ENCODE assay signal across 8 cellular contexts in the genomic region with DNA sequence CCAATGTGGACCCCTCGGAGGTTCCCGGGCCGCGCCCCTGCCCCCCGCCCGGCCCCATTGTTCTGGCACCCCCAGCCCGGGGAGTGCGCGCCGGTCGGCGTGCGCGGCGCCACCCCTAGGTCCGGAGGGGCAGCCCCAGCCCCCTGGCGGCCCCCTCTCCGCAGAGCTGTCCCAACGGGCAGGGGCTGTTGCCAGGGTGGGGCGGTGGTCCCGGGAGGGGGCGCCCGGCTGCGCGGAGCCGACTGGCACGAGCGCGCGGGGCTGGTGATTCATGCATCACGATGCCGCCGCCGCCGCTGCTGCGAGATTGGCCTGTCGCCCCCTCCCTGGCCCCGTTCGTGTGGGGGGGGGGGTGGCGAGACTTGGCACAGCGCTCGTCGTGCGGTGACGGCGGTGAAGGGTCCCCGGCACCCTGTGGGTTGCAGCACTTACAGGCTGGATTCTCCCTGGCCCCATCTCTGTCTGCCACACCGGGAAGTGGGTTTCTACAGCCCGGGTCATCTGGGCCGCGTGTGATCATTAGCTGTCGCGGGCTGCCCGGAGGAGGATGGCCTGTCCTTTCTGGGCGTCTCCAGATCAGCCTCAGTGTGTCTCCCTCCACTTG. TPM values are rescaled to one million over a fixed set of nuclear protein-coding genes. Genes with fewer than 3 reads are reported as not detected.
DNase-seq lines count a peak whose midpoint lies in the region; ATAC-seq, FAIRE-seq and TF ChIP-seq lines count a peak whose summit lies in the region.

No MANE protein-coding gene starts in this region.

- no peak for ATAC-seq in HepG2

- H3K36me3 ChIP-seq in breast epithelium (no peaks in the 10 kb centered on the region), HepG2 (replicated peaks in 1 of 2; ENCODE audit: control insufficient read depth in 1 of 2, insufficient read depth in 2 of 2, low read length in 2 of 2) (no peaks in the 10 kb centered on the region)

- TF ChIP-seq CTCF in breast epithelium (IDR thresholded peaks at IDR 0.05) (no peak), HepG2 (CRISPR knock-in tag; IDR thresholded peaks at IDR 0.05) (no peak)

- WGBS in HepG2 (ENCODE audit: low lambda C conversion rate) = 27% methylated on average over 3 of the region's 55 CpGs

- H3K9me3 ChIP-seq in breast epithelium (no peaks in the 10 kb centered on the region), HepG2 (ENCODE audit: low read length) (no peaks in the 10 kb centered on the region)

- FAIRE-seq in HepG2 (lab: Jason Lieb, UNC) = no peak

- H3K9ac ChIP-seq in HepG2 (ENCODE audit: insufficient read depth, low read depth, low read length) = no peak overlapping the region

- no peaks in the 10 kb centered on the region for H4K20me1 ChIP-seq in HepG2 (ENCODE audit: insufficient read depth, low read length)

- TF ChIP-seq EP300 in HepG2 (IDR thresholded peaks at IDR 0.05; ENCODE audit: low read depth in 2 of 2, low read length in 2 of 2) (no peak), HepG2 (CRISPR knock-in tag; IDR thresholded peaks at IDR 0.05; ENCODE audit: borderline replicate concordance) (no peak)

- H3K4me3 ChIP-seq in breast epithelium (peak overlapping the region; percentile 63 to 93 (median 68)), HepG2 (replicated peaks in 1 of 3; ENCODE audit: insufficient read depth in 1 of 3, low read depth in 2 of 3, low read length in 3 of 3) (peak overlapping the region; percentile 49 to 61 (median 53); a peak in 4 of 6 replicates)

- H3K27ac ChIP-seq in breast epithelium (peak overlapping the region in 1 of 2 donors; percentile 5), HepG2 (ENCODE audit: extremely low read length, insufficient read depth, low read length) (no peak overlapping the region)

- no peaks in the 10 kb centered on the region for H3K4me1 ChIP-seq in breast epithelium
- H3K4me1 ChIP-seq in HepG2 (ENCODE audit: insufficient read depth, low read length) = peaks cover 16% of the 10 kb centered on the region; the same call in 1 of the 2 replicates

- no peaks in the 10 kb centered on the region for H3K27me3 ChIP-seq in breast epithelium
- peaks cover 5 to 32% of the 10 kb centered on the region in 2 experiments; a peak in 4 of 5 replicates for H3K27me3 ChIP-seq in HepG2 (ENCODE audit: control insufficient read depth in 1 of 2, insufficient read depth in 2 of 2, low read length in 2 of 2)

- POLR2A ChIA-PET in HepG2 (lab: Yijun Ruan, JAX) = no interaction called here

- peak; percentile 74 for DNase-seq in GM03348 (ENCODE audit: low spot score)
- DNase-seq in T-helper 22 cell (ENCODE audit: low read depth) = peak; percentile 41
- DNase-seq in breast epithelium (ENCODE audit: low spot score in 2 of 2) = no peak
- no peak for DNase-seq in HepG2 (ENCODE audit: low spot score)
- peak; percentile 9 to 11 for DNase-seq in stimulated activated CD8-positive, alpha-beta memory T cell treated with anti-CD3 and anti-CD28 coated beads, Interleukin-2, amount 100 ng/mL, for 1 hour (ENCODE audit: low read depth in 2 of 2)
- no peak for DNase-seq in SIG-M5 (lab: John Stamatoyannopoulos, UW)
- DNase-seq in kidney glomerular epithelial cell (lab: John Stamatoyannopoulos, UW) = no peak
- no peak for DNase-seq in NCI-H1694 treated with DMSO at 0.1 percent for 48 hours (lab: John Stamatoyannopoulos, UW)

- BruUV-seq in HepG2 (replicated peaks; lab: Mats Ljungman, UMichigan) = no TSS peak

- H2AFZ ChIP-seq in HepG2 (ENCODE audit: low read length) = no peak overlapping the region

- peak overlapping the region; percentile 67 for H3K4me2 ChIP-seq in HepG2 (ENCODE audit: low read depth, low read length)

- in situ Hi-C loops in HepG2 (cut with HindIII; ENCODE audit: extremely low pct_ligation_motif_present, low pct_unique_long_range_greater_than_20kb) = no loop called here

- no peak for TF ChIP-seq POLR2A in breast epithelium (IDR thresholded peaks at IDR 0.05)
- TF ChIP-seq POLR2A in HepG2 (IDR thresholded peaks at IDR 0.05; ENCODE audit: insufficient read depth in 1 of 2, low read depth in 2 of 2, low read length in 2 of 2) = no peak

- TF ChIP-seq RAD21 in HepG2 (CRISPR knock-in tag; IDR thresholded peaks at IDR 0.05) = no peak

- no peaks in the 10 kb centered on the region for H3K79me2 ChIP-seq in HepG2 (ENCODE audit: insufficient read depth, low read length)

- CTCF ChIA-PET in HepG2 (lab: Yijun Ruan, JAX; ENCODE audit: low intra/inter-chr PET ratio, low total read pairs) = no interaction called here

- intact Hi-C loops in breast epithelium (cut with DNase I; ENCODE audit: low total_unique reads) = no loop called here
- intact Hi-C loops in HepG2 (cut with micrococcal nuclease; ENCODE audit: unreplicated experiment) = no loop called here

TF ChIP-seq in HepG2, 621 proteins besides CTCF, POLR2A, EP300 and RAD21 (continues in another document):
- TF ChIP-seq NFYB (CRISPR knock-in tag; IDR thresholded peaks at IDR 0.05) (no peak), PHB2 (IDR thresholded peaks at IDR 0.05; ENCODE audit: partially characterized antibody) (no peak), ZFX (CRISPR knock-in tag; IDR thresholded peaks at IDR 0.05; ENCODE audit: low read depth) (0 out of 2 replicates have a peak, but pooled peaks have one; percentile 11), ZNF629 (CRISPR knock-in tag; conservative IDR thresholded peaks at IDR 0.05) (peak; percentile 77), DPF2 (CRISPR knock-in tag; IDR thresholded peaks at IDR 0.05; ENCODE audit: borderline replicate concordance, low read depth) (no peak), ELF1 (CRISPR knock-in tag; IDR thresholded peaks at IDR 0.05) (no peak), HOXA5 (CRISPR knock-in tag; IDR thresholded peaks at IDR 0.05) (no peak), ZBTB34 (CRISPR knock-in tag; IDR thresholded peaks at IDR 0.05) (no peak)
- TF ChIP-seq, protein P1, sequence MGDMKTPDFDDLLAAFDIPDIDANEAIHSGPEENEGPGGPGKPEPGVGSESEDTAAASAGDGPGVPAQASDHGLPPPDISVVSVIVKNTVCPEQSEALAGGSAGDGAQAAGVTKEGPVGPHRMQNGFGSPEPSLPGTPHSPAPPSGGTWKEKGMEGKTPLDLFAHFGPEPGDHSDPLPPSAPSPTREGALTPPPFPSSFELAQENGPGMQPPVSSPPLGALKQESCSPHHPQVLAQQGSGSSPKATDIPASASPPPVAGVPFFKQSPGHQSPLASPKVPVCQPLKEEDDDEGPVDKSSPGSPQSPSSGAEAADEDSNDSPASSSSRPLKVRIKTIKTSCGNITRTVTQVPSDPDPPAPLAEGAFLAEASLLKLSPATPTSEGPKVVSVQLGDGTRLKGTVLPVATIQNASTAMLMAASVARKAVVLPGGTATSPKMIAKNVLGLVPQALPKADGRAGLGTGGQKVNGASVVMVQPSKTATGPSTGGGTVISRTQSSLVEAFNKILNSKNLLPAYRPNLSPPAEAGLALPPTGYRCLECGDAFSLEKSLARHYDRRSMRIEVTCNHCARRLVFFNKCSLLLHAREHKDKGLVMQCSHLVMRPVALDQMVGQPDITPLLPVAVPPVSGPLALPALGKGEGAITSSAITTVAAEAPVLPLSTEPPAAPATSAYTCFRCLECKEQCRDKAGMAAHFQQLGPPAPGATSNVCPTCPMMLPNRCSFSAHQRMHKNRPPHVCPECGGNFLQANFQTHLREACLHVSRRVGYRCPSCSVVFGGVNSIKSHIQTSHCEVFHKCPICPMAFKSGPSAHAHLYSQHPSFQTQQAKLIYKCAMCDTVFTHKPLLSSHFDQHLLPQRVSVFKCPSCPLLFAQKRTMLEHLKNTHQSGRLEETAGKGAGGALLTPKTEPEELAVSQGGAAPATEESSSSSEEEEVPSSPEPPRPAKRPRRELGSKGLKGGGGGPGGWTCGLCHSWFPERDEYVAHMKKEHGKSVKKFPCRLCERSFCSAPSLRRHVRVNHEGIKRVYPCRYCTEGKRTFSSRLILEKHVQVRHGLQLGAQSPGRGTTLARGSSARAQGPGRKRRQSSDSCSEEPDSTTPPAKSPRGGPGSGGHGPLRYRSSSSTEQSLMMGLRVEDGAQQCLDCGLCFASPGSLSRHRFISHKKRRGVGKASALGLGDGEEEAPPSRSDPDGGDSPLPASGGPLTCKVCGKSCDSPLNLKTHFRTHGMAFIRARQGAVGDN (CRISPR knock-in tag; IDR thresholded peaks at IDR 0.05) = peak; percentile 44

RNA-seq across cellular contexts. Expression of gene NCS1, which starts 0.8 kb away (rescaled TPM):
- total RNA-seq in breast epithelium (1 to 10 TPM; 3.2 to 3.9 (median 3.4) TPM), HepG2 (2016; rRNA removed; fragmentation: Illumina TruSeq; extraction: Trizol) (6.1 and 6.9 TPM in 2 replicates)
- total RNA-seq in HepG2 (2016; cell fraction: cytosol; rRNA removed; fragmentation: Illumina TruSeq; extraction: Trizol; ENCODE audit: low read depth) = 6.7 and 7.8 TPM in 2 replicates
- 5.1 and 5.3 TPM in 2 replicates for total RNA-seq in HepG2 (2016; cell fraction: insoluble cytoplasmic fraction; rRNA removed; fragmentation: Illumina TruSeq; extraction: Trizol)
- 12.6 and 14.1 TPM in 2 replicates for total RNA-seq in HepG2 (2016; cell fraction: membrane; rRNA removed; fragmentation: Illumina TruSeq; extraction: Trizol)
- 2.1 and 3.4 TPM in 2 replicates for total RNA-seq in HepG2 (2016; cell fraction: nucleus; rRNA removed; fragmentation: Illumina TruSeq; extraction: Trizol)
- polyA plus RNA-seq in HepG2 (2011; rRNA removed) = 4.1 and 4.7 TPM in 2 replicates
- polyA plus RNA-seq in HepG2 (2011; cell fraction: cytosol; rRNA removed) = 3.9 TPM in 2 replicates
- 1.7 and 2.5 TPM in 2 replicates for polyA plus RNA-seq in HepG2 (2011; cell fraction: nucleus; rRNA removed)
- 1.4 and 1.6 TPM in 2 replicates for polyA plus RNA-seq in HepG2 (2012)
- 17.2 and 18.8 TPM in 2 replicates for polyA plus RNA-seq in HepG2 (2016; cell fraction: cytosol; fragmentation: Illumina TruSeq; extraction: Trizol; ENCODE audit: low read depth)
- 7.4 and 8.4 TPM in 2 replicates for polyA plus RNA-seq in HepG2 (2016; cell fraction: insoluble cytoplasmic fraction; fragmentation: Illumina TruSeq; extraction: Trizol; ENCODE audit: low read depth)
- 16.6 and 20.9 TPM in 2 replicates for polyA plus RNA-seq in HepG2 (2016; cell fraction: membrane; fragmentation: Illumina TruSeq; extraction: Trizol; ENCODE audit: low read depth)
- polyA plus RNA-seq in HepG2 (2016; cell fraction: nucleus; fragmentation: Illumina TruSeq; extraction: Trizol; ENCODE audit: insufficient read depth, low read depth) = 6.6 and 7.1 TPM in 2 replicates
- polyA minus RNA-seq in HepG2 (2011; rRNA and poly(A)+ RNA removed; ENCODE audit: low replicate concordance) = 5.0 and 83.3 TPM in 2 replicates
- 2.5 and 3.3 TPM in 2 replicates for polyA minus RNA-seq in HepG2 (2011; cell fraction: cytosol; rRNA and poly(A)+ RNA removed)
- polyA minus RNA-seq in HepG2 (2011; cell fraction: nucleus; rRNA and poly(A)+ RNA removed) = 0.99 and 1.0 TPM in 2 replicates

Comparison
In these comparisons a context has a peak if more than half of its experiments do, and no peak if none do; other contexts are left out.
1. DNase-seq: peak in GM03348 (single experiment), T-helper 22 cell (single experiment) and stimulated activated CD8-positive, alpha-beta memory T cell treated with anti-CD3 and anti-CD28 coated beads, Interleukin-2, amount 100 ng/mL, for 1 hour (2 of 2); none in breast epithelium (0 of 2), HepG2 (single experiment), SIG-M5 (single experiment), kidney glomerular epithelial cell (single experiment) and NCI-H1694 treated with DMSO at 0.1 percent for 48 hours (single experiment).